ENCODE assay signal across 10 cellular contexts in genomic region chr2:44191739-44192138, GRCh38. TPM values are rescaled to one million over a fixed set of nuclear protein-coding genes. Genes with fewer than 3 reads are reported as not detected.
DNase-seq lines count a peak whose midpoint lies in the region; ATAC-seq and TF ChIP-seq lines count a peak whose summit lies in the region.
"Had no signal": no experiment of that assay in that cellular context is flagged by ENCODE, and none has a peak within 500 bp of the region (broad histone marks: within the 10 kb centered on the region; RNA-seq: fewer than 3 reads in every experiment).

No MANE protein-coding gene starts in this region.

- no peak overlapping the region for H3K18ac ChIP-seq in mesenchymal stem cell (ENCODE audit: low read depth in 1 of 2, low read length in 2 of 2)

- H3K9ac ChIP-seq in mesenchymal stem cell (ENCODE audit: low read length): no peak overlapping the region

- no peak overlapping the region for H2AFZ ChIP-seq in mesenchymal stem cell (ENCODE audit: low read depth, low read length)

- H3K79me1 ChIP-seq in mesenchymal stem cell (replicated peaks; ENCODE audit: low read length, poor library complexity, severe bottlenecking): no peaks in the 10 kb centered on the region

- no peak overlapping the region for H2BK120ac ChIP-seq in mesenchymal stem cell (ENCODE audit: low read depth, low read length)

- H3K9me3 ChIP-seq in upper lobe of left lung: no peaks in the 10 kb centered on the region
- no peaks in the 10 kb centered on the region for H3K9me3 ChIP-seq in mesenchymal stem cell (ENCODE audit: control insufficient read depth, low read length)
- H3K9me3 ChIP-seq in left lung: no peaks in the 10 kb centered on the region
- H3K9me3 ChIP-seq: SJSA1 had no signal

- H3K27ac Mint-ChIP-seq in HFFc6: no peak overlapping the region

- DNase-seq in GM20000 (ENCODE audit: low spot score): peak; percentile 49
- peak; percentile 36 for DNase-seq in amniotic epithelial cell (ENCODE audit: low read depth)
- no peak for DNase-seq in HFFc6
- DNase-seq in upper lobe of left lung: no peak
- DNase-seq in mesenchymal stem cell: no peak
- no peak for DNase-seq in left lung

- H4K8ac ChIP-seq in mesenchymal stem cell (ENCODE audit: low read length): no peak overlapping the region

- no peak overlapping the region for H3K4me3 Mint-ChIP-seq in HFFc6

- H3K14ac ChIP-seq in mesenchymal stem cell (ENCODE audit: low read length in 2 of 2): no peak overlapping the region

- H3K27ac ChIP-seq in upper lobe of left lung (no peak overlapping the region), mesenchymal stem cell (ENCODE audit: low read length, poor library complexity, severe bottlenecking) (no peak overlapping the region), left lung (no peak overlapping the region)
- H3K27ac ChIP-seq: SJSA1 had no signal

- no peak overlapping the region for H3K4me3 ChIP-seq in upper lobe of left lung
- no peak overlapping the region for H3K4me3 ChIP-seq in mesenchymal stem cell (ENCODE audit: insufficient read depth in 1 of 2, low read depth in 1 of 2, low read length in 2 of 2)
- H3K4me3 ChIP-seq in left lung: no peak overlapping the region
- H3K4me3 ChIP-seq: SJSA1, smooth muscle cell had no signal

- H2AK5ac ChIP-seq in mesenchymal stem cell (ENCODE audit: low read length, severe bottlenecking): no peak overlapping the region

- peaks cover 5% of the 10 kb centered on the region; the same call in 1 of the 2 replicates for H3K4me1 Mint-ChIP-seq in HFFc6 (ENCODE audit: low read depth)

- intact Hi-C loops in left lung (cut with DNase I): no loop called here

- H2BK12ac ChIP-seq in mesenchymal stem cell (ENCODE audit: low read length in 2 of 2): no peak overlapping the region

- no peaks in the 10 kb centered on the region for H3K27me3 Mint-ChIP-seq in HFFc6 (ENCODE audit: insufficient read depth)

- no peak for TF ChIP-seq EP300 in upper lobe of left lung (IDR thresholded peaks at IDR 0.05)

- H3K36me3 Mint-ChIP-seq in HFFc6 (ENCODE audit: low read depth): peaks cover 11% of the 10 kb centered on the region; the same call in 1 of the 2 replicates

- no peak for TF ChIP-seq CTCF in GM20000 (IDR thresholded peaks at IDR 0.05; ENCODE audit: extremely low read depth, missing control alignments)
- TF ChIP-seq CTCF in HFFc6 (IDR thresholded peaks at IDR 0.05): no peak
- TF ChIP-seq CTCF in upper lobe of left lung (IDR thresholded peaks at IDR 0.05): no peak
- TF ChIP-seq CTCF in left lung (IDR thresholded peaks at IDR 0.05): no peak

- no peaks in the 10 kb centered on the region for H3K27me3 ChIP-seq in upper lobe of left lung
- no peaks in the 10 kb centered on the region for H3K27me3 ChIP-seq in mesenchymal stem cell (ENCODE audit: control insufficient read depth in 1 of 2, insufficient read depth in 1 of 2, low read length in 2 of 2)
- no peaks in the 10 kb centered on the region for H3K27me3 ChIP-seq in left lung
- H3K27me3 ChIP-seq: SJSA1 had no signal

- no peak overlapping the region for H3K4me2 ChIP-seq in mesenchymal stem cell (ENCODE audit: low read length, poor library complexity, severe bottlenecking)
- H3K4me2 ChIP-seq: smooth muscle cell had no signal

- no peak overlapping the region for H2BK15ac ChIP-seq in mesenchymal stem cell (ENCODE audit: low read depth, poor library complexity, severe bottlenecking)

- H3K36me3 ChIP-seq in upper lobe of left lung: no peaks in the 10 kb centered on the region
- peaks cover 0 to 4% of the 10 kb centered on the region in 2 experiments for H3K36me3 ChIP-seq in mesenchymal stem cell (ENCODE audit: control insufficient read depth in 1 of 2, insufficient read depth in 2 of 2, low read depth in 1 of 2, low read length in 2 of 2)
- no peaks in the 10 kb centered on the region for H3K36me3 ChIP-seq in left lung

- ATAC-seq in GM18502 (IDR thresholded peaks at IDR 0.05; ENCODE audit: poor library complexity, unreplicated experiment) (peak; percentile 83), HG03139 (IDR thresholded peaks at IDR 0.05; ENCODE audit: unreplicated experiment) (peak; percentile 82), upper lobe of left lung (ENCODE audit: low FRiP score in 2 of 2) (no peak), left lung (no peak)

- no peak overlapping the region for H3K23ac ChIP-seq in mesenchymal stem cell (ENCODE audit: low read length in 2 of 2)

- H3K4me1 ChIP-seq in upper lobe of left lung (peaks cover 13 to 36% (median 24%) of the 10 kb centered on the region in 4 donors), mesenchymal stem cell (ENCODE audit: control insufficient read depth, insufficient read depth, low read depth, low read length) (peaks cover 3% of the 10 kb centered on the region), left lung (peaks cover 0 to 61% of the 10 kb centered on the region in 2 donors)

- H2BK5ac ChIP-seq in mesenchymal stem cell (ENCODE audit: low read depth, low read length, poor library complexity, severe bottlenecking): no peak overlapping the region

- no peaks in the 10 kb centered on the region for H3K9me3 Mint-ChIP-seq in HFFc6

- no peak overlapping the region for H4K91ac ChIP-seq in mesenchymal stem cell (ENCODE audit: low read length)

- no peak for TF ChIP-seq POLR2A in upper lobe of left lung (IDR thresholded peaks at IDR 0.05)

- H3K4ac ChIP-seq in mesenchymal stem cell (ENCODE audit: low read depth in 1 of 2, low read length in 2 of 2): no peak overlapping the region

RNA-seq across cellular contexts. Expression of gene PPM1B, which starts 23.1 kb away (rescaled TPM):
- total RNA-seq in HFFc6 (2021; fragmentation: NEBNext Ultra II Directional; extraction: Animal tissue kit (Norgen Biotek cat#: 25700)): 10 to 100 TPM; 22.8 to 31.6 (median 27.1) TPM
- 10 to 100 TPM; 35.5 to 71.2 (median 45.6) TPM for total RNA-seq in upper lobe of left lung
- 29.1 TPM for polyA plus RNA-seq in mesenchymal stem cell (2013, experiment 1 of 2)
- 30.1 TPM for polyA plus RNA-seq in mesenchymal stem cell (2013, experiment 2 of 2)
- total RNA-seq in left lung: 10 to 100 TPM; 37.5 to 38.4 TPM

Comparison
In these comparisons a context has a peak if more than half of its experiments do, and no peak if none do; other contexts are left out.
1. ATAC-seq: peak in GM18502 (single experiment) and HG03139 (single experiment); none in upper lobe of left lung (0 of 2) and left lung (single experiment).
2. DNase-seq: peak in GM20000 (single experiment) and amniotic epithelial cell (single experiment); none in HFFc6 (single experiment), upper lobe of left lung (0 of 2), mesenchymal stem cell (single experiment) and left lung (0 of 2).